20 cellular contexts compared by ENCODE assay signal in genomic region chr13:96804186-96804585, GRCh38.
A peak's percentile ranks its signal among the peaks of the same experiment; 100 is the strongest.
DNase-seq lines count a peak whose midpoint lies in the region; ATAC-seq and TF ChIP-seq lines count a peak whose summit lies in the region.
"Had no signal": no experiment of that assay in that cellular context is flagged by ENCODE, and none has a peak within 500 bp of the region (broad histone marks: within the 10 kb centered on the region; RNA-seq: fewer than 3 reads in every experiment).

No MANE protein-coding gene starts in this region.

- no peaks in the 10 kb centered on the region for H3K27me3 ChIP-seq in GM23338 (ENCODE audit: insufficient read depth)
- H3K27me3 ChIP-seq in brain microvascular endothelial cell (replicated peaks): no peaks in the 10 kb centered on the region

- intact Hi-C loops in mucosa of descending colon (cut with DNase I, micrococcal nuclease) (no loop called here), sciatic nerve (cut with DNase I) (no loop called here)

- no peaks in the 10 kb centered on the region for H3K9me3 ChIP-seq in mucosa of descending colon
- H3K9me3 ChIP-seq: A549 had no signal

- DNase-seq in GM23338 (ENCODE audit: low spot score) (no peak), NCI-H2171 (lab: John Stamatoyannopoulos, UW) (peak; percentile 40), mucosa of descending colon (peak in 1 of 3 donors; percentile 21), sciatic nerve (ENCODE audit: low spot score) (no peak), omental fat pad (ENCODE audit: low spot score) (no peak), amniotic stem cell (lab: John Stamatoyannopoulos, UW) (no peak), brain microvascular endothelial cell (no peak)
- DNase-seq: 8988T; C1 segment of cervical spinal cord; Calu3; CD4-positive, alpha-beta memory T cell; COR-L47; DMS79; EL; GDM1; H7; HCEC 1CT had no signal

- no peak overlapping the region for H3K4me3 ChIP-seq in GM23338
- H3K4me3 ChIP-seq in mucosa of descending colon: no peak overlapping the region
- no peak overlapping the region for H3K4me3 ChIP-seq in brain microvascular endothelial cell (ENCODE audit: low read depth, low read length)
- H3K4me3 ChIP-seq: A549, GM12878 had no signal

- H3K4me3 Mint-ChIP-seq in GM23338: no peak overlapping the region
- H3K4me3 Mint-ChIP-seq: CD4-positive, alpha-beta memory T cell had no signal

- H3F3A ChIP-seq in GM23338 (replicated peaks; ENCODE audit: low read depth): no peaks in the 10 kb centered on the region

- H3K4me1 Mint-ChIP-seq in GM23338: peaks cover 4% of the 10 kb centered on the region; the same call in 2 of the 3 replicates
- H3K4me1 Mint-ChIP-seq: CD4-positive, alpha-beta memory T cell had no signal

- ATAC-seq in GM23338 (no peak), mucosa of descending colon (peak; percentile 52), sciatic nerve (peak; percentile 32), omental fat pad (ENCODE audit: low FRiP score) (no peak), GM18907 (IDR thresholded peaks at IDR 0.05; ENCODE audit: unreplicated experiment) (no peak)
- ATAC-seq: A549, GM12878 had no signal

- in situ Hi-C loops in brain microvascular endothelial cell (cut with HindIII; ENCODE audit: low pct_ligation_motif_present, low sequenced_read_pairs): no loop called here

- peaks cover 4% of the 10 kb centered on the region for H3K27me3 Mint-ChIP-seq in GM23338 (ENCODE audit: insufficient read depth, low read depth, poor library complexity)
- H3K27me3 Mint-ChIP-seq: CD4-positive, alpha-beta memory T cell had no signal

- no peak overlapping the region for H3K27ac Mint-ChIP-seq in GM23338

- TF ChIP-seq CTCF in GM23338 (conservative IDR thresholded peaks at IDR 0.05; ENCODE audit: low read depth in 2 of 2): no peak
- TF ChIP-seq CTCF in mucosa of descending colon (IDR thresholded peaks at IDR 0.05): no peak
- TF ChIP-seq CTCF in omental fat pad (IDR thresholded peaks at IDR 0.05): no peak
- no peak for TF ChIP-seq CTCF in brain microvascular endothelial cell (IDR thresholded peaks at IDR 0.05; ENCODE audit: low read depth, low read length, missing control alignments)

- H4K20me1 ChIP-seq in GM23338 (replicated peaks; ENCODE audit: insufficient read depth): no peaks in the 10 kb centered on the region

- no peak overlapping the region for H3K4me2 ChIP-seq in GM23338
- H3K4me2 ChIP-seq: A549 had no signal

- H3K27ac ChIP-seq in GM23338 (ENCODE audit: low read depth): no peak overlapping the region
- no peak overlapping the region for H3K27ac ChIP-seq in brain microvascular endothelial cell
- H3K27ac ChIP-seq: A549 had no signal

- H3K79me2 ChIP-seq in GM23338 (replicated peaks; ENCODE audit: insufficient read depth): no peaks in the 10 kb centered on the region

- H3K9me2 ChIP-seq in GM23338 (ENCODE audit: insufficient read depth): peaks cover 9% of the 10 kb centered on the region

- peak overlapping the region; percentile 56; the same call in 1 of the 2 replicates for H2AFZ ChIP-seq in GM23338

- H3K36me3 Mint-ChIP-seq in GM23338 (ENCODE audit: low read depth): no peaks in the 10 kb centered on the region
- H3K36me3 Mint-ChIP-seq: CD4-positive, alpha-beta memory T cell had no signal

- H3K36me3 ChIP-seq in GM23338 (ENCODE audit: insufficient read depth) (no peaks in the 10 kb centered on the region), mucosa of descending colon (ENCODE audit: low read depth) (no peaks in the 10 kb centered on the region), brain microvascular endothelial cell (replicated peaks) (no peaks in the 10 kb centered on the region)

- H3K4me1 ChIP-seq in GM23338 (ENCODE audit: insufficient read depth): no peaks in the 10 kb centered on the region
- H3K4me1 ChIP-seq in mucosa of descending colon (ENCODE audit: low read depth): no peaks in the 10 kb centered on the region
- H3K4me1 ChIP-seq: A549 had no signal

- H3K9me3 Mint-ChIP-seq in GM23338: no peaks in the 10 kb centered on the region; the same call in 1 of the 3 replicates

TF ChIP-seq in GM23338, 12 proteins besides CTCF, POLR2A, EP300 and RAD21 (continues in another document):
- TF ChIP-seq NANOG (IDR thresholded peaks at IDR 0.05; ENCODE audit: borderline replicate concordance): no peak
- TF ChIP-seq REST (IDR thresholded peaks at IDR 0.05; ENCODE audit: unreplicated experiment): no peak
- no peak for TF ChIP-seq ZNF462 (CRISPR knock-in tag; IDR thresholded peaks at IDR 0.05)
- TF ChIP-seq ZNF114 (CRISPR knock-in tag; IDR thresholded peaks at IDR 0.05): no peak
- TF ChIP-seq STAT1 (IDR thresholded peaks at IDR 0.05; ENCODE audit: unreplicated experiment): no peak
- TF ChIP-seq EZH2phosphoT487 (IDR thresholded peaks at IDR 0.05; ENCODE audit: unreplicated experiment): no peak

Comparison
In these comparisons a context has a peak if more than half of its experiments do, and no peak if none do; other contexts are left out.
1. ATAC-seq: peak in mucosa of descending colon (single experiment) and sciatic nerve (single experiment); none in GM23338 (single experiment), omental fat pad (single experiment) and GM18907 (single experiment).